In the genomic region with DNA sequence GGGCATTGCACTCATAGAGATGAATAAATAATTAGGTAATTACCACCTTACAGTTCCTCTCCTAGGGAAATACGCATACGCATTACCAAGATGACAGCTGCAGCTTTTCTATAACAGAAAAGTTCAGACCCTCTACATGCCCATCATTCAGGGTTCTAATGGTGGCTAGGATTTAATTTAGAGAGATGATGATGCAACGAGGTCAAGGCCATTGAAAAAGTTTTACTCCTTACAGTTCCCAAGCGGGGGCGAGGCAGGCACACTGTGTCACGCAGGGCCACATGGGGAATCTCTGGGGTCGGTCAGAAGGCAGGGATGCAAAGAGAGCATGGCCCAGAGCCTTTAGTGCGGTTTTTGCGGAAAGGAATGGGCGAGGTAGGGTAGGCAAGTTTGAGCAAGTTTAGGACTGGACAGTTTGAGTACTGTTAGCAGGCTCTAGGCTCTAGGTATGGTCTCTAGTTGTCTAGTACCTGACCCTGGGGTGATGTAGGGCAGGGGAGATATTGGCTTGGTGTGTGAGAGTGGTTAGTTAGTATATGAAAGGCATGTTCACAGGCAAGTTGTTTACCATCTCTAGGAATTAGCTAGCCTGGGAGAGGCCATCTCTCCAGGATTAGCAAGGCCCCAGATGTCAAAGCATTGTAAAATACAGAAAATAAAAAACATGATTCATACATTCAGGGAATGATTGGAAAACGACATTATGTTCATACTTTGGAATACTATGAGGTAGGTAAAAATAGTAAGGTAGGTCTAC, we compare ENCODE assay signal across 20 cellular contexts. TPM values are rescaled to one million over a fixed set of nuclear protein-coding genes. Genes with fewer than 3 reads are reported as not detected.
DNase-seq lines count a peak whose midpoint lies in the region; ATAC-seq and TF ChIP-seq lines count a peak whose summit lies in the region.
"Had no signal": no experiment of that assay in that cellular context is flagged by ENCODE, and none has a peak within 500 bp of the region (broad histone marks: within the 10 kb centered on the region; RNA-seq: fewer than 3 reads in every experiment).

No MANE protein-coding gene starts in this region.

- H2AFZ ChIP-seq in mammary epithelial cell (ENCODE audit: low read depth, low read length) = no peak overlapping the region
- H2AFZ ChIP-seq: hepatocyte had no signal

- no peaks in the 10 kb centered on the region for H3K36me3 ChIP-seq in CD8-positive, alpha-beta T cell (ENCODE audit: insufficient read depth, low read length)
- no peaks in the 10 kb centered on the region for H3K36me3 ChIP-seq in mammary epithelial cell (ENCODE audit: insufficient read depth, low read length)
- no peaks in the 10 kb centered on the region for H3K36me3 ChIP-seq in gastrocnemius medialis

- no peaks in the 10 kb centered on the region for H3K36me3 Mint-ChIP-seq in CD8-positive, alpha-beta T cell
- H3K36me3 Mint-ChIP-seq in IgD-negative memory B cell (no peaks in the 10 kb centered on the region), nephron progenitor cell (ENCODE audit: low read depth) (no peaks in the 10 kb centered on the region)

- H4K20me1 ChIP-seq in mammary epithelial cell (ENCODE audit: insufficient read depth, low read length) = no peaks in the 10 kb centered on the region

- no peaks in the 10 kb centered on the region for H3K27me3 ChIP-seq in CD8-positive, alpha-beta T cell (ENCODE audit: insufficient read depth, low read length)
- H3K27me3 ChIP-seq in mammary epithelial cell (ENCODE audit: insufficient read depth, low read length) (no peaks in the 10 kb centered on the region), gastrocnemius medialis (no peaks in the 10 kb centered on the region)
- H3K27me3 ChIP-seq: hepatocyte had no signal

- no peaks in the 10 kb centered on the region for H3K27me3 Mint-ChIP-seq in CD8-positive, alpha-beta T cell (ENCODE audit: low read depth)
- H3K27me3 Mint-ChIP-seq in IgD-negative memory B cell (no peaks in the 10 kb centered on the region), nephron progenitor cell (ENCODE audit: low read depth, poor library complexity) (peaks cover 3% of the 10 kb centered on the region)

- CTCF ChIA-PET in CD8-positive, alpha-beta T cell (lab: Charles Lee) = no interaction called here
- CTCF ChIA-PET in mammary epithelial cell (lab: Charles Lee; ENCODE audit: low non-redundant PET) = no interaction called here

- dilution Hi-C loops in mammary epithelial cell (cut with HindIII; ENCODE audit: low sequenced_read_pairs) = no loop called here

- H3K9me3 Mint-ChIP-seq in CD8-positive, alpha-beta T cell = no peaks in the 10 kb centered on the region
- H3K9me3 Mint-ChIP-seq in IgD-negative memory B cell (peaks cover 0 to 2% (median 0%) of the 10 kb centered on the region in 3 donors), nephron progenitor cell (no peaks in the 10 kb centered on the region)

- no peak overlapping the region for H3K4me3 Mint-ChIP-seq in CD8-positive, alpha-beta T cell
- peak overlapping the region in 2 of 4 donors; percentile 2 to 48 for H3K4me3 Mint-ChIP-seq in IgD-negative memory B cell
- H3K4me3 Mint-ChIP-seq in nephron progenitor cell = no peak overlapping the region

- TF ChIP-seq POLR2A in lower leg skin (IDR thresholded peaks at IDR 0.05) = no peak
- TF ChIP-seq POLR2A in gastrocnemius medialis (IDR thresholded peaks at IDR 0.05) = no peak

- BruUV-seq in mammary epithelial cell (replicated peaks; lab: Mats Ljungman, UMichigan) = no TSS peak

- 22% methylated on average over 11 of the region's 11 CpGs for WGBS in mammary epithelial cell (ENCODE audit: low coverage, missing lambda C conversion rate)
- WGBS in lower leg skin, 2 donors = 70 to 74% methylated on average over 11 of the region's 11 CpGs

- no peak for TF ChIP-seq CTCF in CD8-positive, alpha-beta T cell (IDR thresholded peaks at IDR 0.05)
- TF ChIP-seq CTCF in mammary epithelial cell (conservative IDR thresholded peaks at IDR 0.05 in 1 of 2, IDR thresholded peaks at IDR 0.05 in 1 of 2; ENCODE audit: extremely low read depth in 1 of 2, insufficient read depth in 1 of 2, low read depth in 1 of 2, low read length in 2 of 2) (no peak), nephron progenitor cell (IDR thresholded peaks at IDR 0.05) (no peak), lower leg skin (IDR thresholded peaks at IDR 0.05) (no peak), gastrocnemius medialis (IDR thresholded peaks at IDR 0.05 in 4 of 5, conservative IDR thresholded peaks at IDR 0.05 in 1 of 5) (no peak)

- intact Hi-C loops in CD8-positive, alpha-beta T cell (cut with DNase I, micrococcal nuclease) = no loop called here
- intact Hi-C loops in mammary epithelial cell (cut with micrococcal nuclease) = no loop called here
- intact Hi-C loops in lower leg skin (cut with DNase I; ENCODE audit: low total_unique reads) = no loop called here
- intact Hi-C loops in gastrocnemius medialis (cut with DNase I; ENCODE audit: low total_unique reads) = no loop called here

- no peaks in the 10 kb centered on the region for H3K9me3 ChIP-seq in CD8-positive, alpha-beta T cell (ENCODE audit: low read length)
- H3K9me3 ChIP-seq in mammary epithelial cell (replicated peaks; ENCODE audit: insufficient read depth, low read length) = no peaks in the 10 kb centered on the region
- no peaks in the 10 kb centered on the region for H3K9me3 ChIP-seq in gastrocnemius medialis
- H3K9me3 ChIP-seq: psoas muscle had no signal

- peak overlapping the region; percentile 59 for H3K4me2 ChIP-seq in mammary epithelial cell (ENCODE audit: insufficient read depth, low read depth, low read length)
- H3K4me2 ChIP-seq: hepatocyte had no signal

- DNase-seq in CD8-positive, alpha-beta T cell = no peak
- DNase-seq in mammary epithelial cell (peak; percentile 89), nephron progenitor cell (no peak), lower leg skin (ENCODE audit: low spot score in 2 of 2) (no peak), gastrocnemius medialis (no peak), cerebellar nuclear complex (lab: John Stamatoyannopoulos, UW) (no peak)
- DNase-seq: activated gamma-delta T cell; C1 segment of cervical spinal cord; dermis blood vessel endothelial cell; DND-41; H7; NCI-H2081 treated with DMSO at 0.1 percent for 48 hours; NCI-H526 treated with DMSO at 0.1 percent for 48 hours; psoas muscle; stimulated activated CD4-positive, alpha-beta T cell treated with anti-CD3 and anti-CD28 coated beads, Interleukin-15, amount 100 ng/mL, for 24 hours; substantia nigra; SW 1271 had no signal

- no peak overlapping the region for H3K4me3 ChIP-seq in CD8-positive, alpha-beta T cell (ENCODE audit: low read depth, low read length)
- H3K4me3 ChIP-seq in mammary epithelial cell (replicated peaks in 1 of 3; ENCODE audit: insufficient read depth in 1 of 3, low read depth in 2 of 3, low read length in 3 of 3) (no peak overlapping the region), lower leg skin (ENCODE audit: low read depth, poor library complexity, severe bottlenecking) (no peak overlapping the region), gastrocnemius medialis (no peak overlapping the region)
- H3K4me3 ChIP-seq: hepatocyte, psoas muscle had no signal

- H3K79me2 ChIP-seq in mammary epithelial cell (ENCODE audit: insufficient read depth, low read length) = no peaks in the 10 kb centered on the region
- H3K79me2 ChIP-seq: hepatocyte had no signal

- POLR2A ChIA-PET in CD8-positive, alpha-beta T cell (lab: Charles Lee) = interaction anchor here (0.9 kb wide), 1 partner anchor 12 kb away, joined by 4 read pairs; no protein-coding TSS in a partner anchor

- ATAC-seq in CD8-positive, alpha-beta T cell = no peak
- ATAC-seq in HG02840 (IDR thresholded peaks at IDR 0.05; ENCODE audit: low FRiP score, unreplicated experiment) = no peak
- no peak for ATAC-seq in gastrocnemius medialis
- ATAC-seq: psoas muscle had no signal

- no peak overlapping the region for H3K9ac ChIP-seq in mammary epithelial cell (ENCODE audit: insufficient read depth, low read length)

- H3K4me1 ChIP-seq in CD8-positive, alpha-beta T cell (ENCODE audit: insufficient read depth, low read length) = peaks cover 37% of the 10 kb centered on the region
- H3K4me1 ChIP-seq in mammary epithelial cell (ENCODE audit: insufficient read depth, low read length) = peaks cover 60% of the 10 kb centered on the region
- H3K4me1 ChIP-seq in gastrocnemius medialis = peaks cover 33 to 48% of the 10 kb centered on the region in 2 donors

- in situ Hi-C loops in mammary epithelial cell (cut with MboI; ENCODE audit: low sequenced_read_pairs in 2 of 2) = no loop called here
- in situ Hi-C loops in gastrocnemius medialis (cut with MboI; ENCODE audit: low sequenced_read_pairs in 4 of 4) = no loop called here

- H3K4me1 Mint-ChIP-seq in CD8-positive, alpha-beta T cell (ENCODE audit: low read depth) = peaks cover 40% of the 10 kb centered on the region
- H3K4me1 Mint-ChIP-seq in IgD-negative memory B cell (peaks cover 39 to 65% (median 54%) of the 10 kb centered on the region in 3 donors), nephron progenitor cell (peaks cover 74% of the 10 kb centered on the region)

- peak overlapping the region; percentile 10 for H3K27ac Mint-ChIP-seq in CD8-positive, alpha-beta T cell
- H3K27ac Mint-ChIP-seq in IgD-negative memory B cell (peak overlapping the region; percentile 33 to 72 (median 59)), nephron progenitor cell (peak overlapping the region; percentile 81)

- H3K27ac ChIP-seq in CD8-positive, alpha-beta T cell (ENCODE audit: low read depth, low read length) = no peak overlapping the region
- H3K27ac ChIP-seq in mammary epithelial cell (ENCODE audit: insufficient read depth, low read depth, low read length) (peak overlapping the region; percentile 53), gastrocnemius medialis (peak overlapping the region in 1 of 4 donors; percentile 87)
- H3K27ac ChIP-seq: hepatocyte had no signal

RNA-seq across cellular contexts. Expression of gene ID3, which starts 29.6 kb away (rescaled TPM):
- total RNA-seq in CD8-positive, alpha-beta T cell = 10 to 100 TPM; 44.2 to 48.1 TPM
- polyA plus RNA-seq in IgD-negative memory B cell (74.0 TPM), mammary epithelial cell (31.7 TPM)
- total RNA-seq in mammary epithelial cell (10 to 100 TPM; 53.6 to 53.8 TPM), lower leg skin (100 to 1,000 TPM in 3 of 4 donors, 10 to 100 TPM in 1; 81.2 to 209 (median 122) TPM), gastrocnemius medialis (100 to 1,000 TPM in 1 of 4 donors, 10 to 100 TPM in 3; 67.9 to 124 (median 83.0) TPM)
- polyA minus RNA-seq in mammary epithelial cell = 22.4 TPM

RNA-seq across cellular contexts. Expression of gene E2F2, which starts 57.9 kb away (rescaled TPM):
- total RNA-seq in CD8-positive, alpha-beta T cell = under 1 TPM; 0.19 to 0.38 TPM
- polyA plus RNA-seq in IgD-negative memory B cell = 2.2 TPM
- 1 to 10 TPM in 1 of 2 donors, under 1 TPM in 1; 0.17 to 2.2 TPM for total RNA-seq in mammary epithelial cell
- polyA plus RNA-seq in mammary epithelial cell = 0.44 TPM
- polyA minus RNA-seq in mammary epithelial cell = 3.1 TPM
- 10 to 100 TPM in 2 of 4 donors, 1 to 10 TPM in 2; 6.0 to 12.1 (median 9.0) TPM for total RNA-seq in lower leg skin
- total RNA-seq in gastrocnemius medialis = under 1 TPM in 1 of 4 donors, not detected in 3; 0.40 TPM

Comparison
In these comparisons a context has a peak if more than half of its experiments do, and no peak if none do; other contexts are left out.
1. H3K27ac Mint-ChIP-seq: peak in every context shown above with its lines; median percentile 81 in nephron progenitor cell; 59 in IgD-negative memory B cell; 10 in CD8-positive, alpha-beta T cell.